Comparison of ENCODE assay signal across 16 cellular contexts in genomic region chr17:77381185-77381700, GRCh38.
A peak's percentile ranks its signal among the peaks of the same experiment; 100 is the strongest.
DNase-seq lines count a peak whose midpoint lies in the region; ATAC-seq and TF ChIP-seq lines count a peak whose summit lies in the region.
"Had no signal": no experiment of that assay in that cellular context is flagged by ENCODE, and none has a peak within 500 bp of the region (broad histone marks: within the 10 kb centered on the region; RNA-seq: fewer than 3 reads in every experiment).

No MANE protein-coding gene starts in this region.

- H3K4me1 ChIP-seq in left ventricle myocardium inferior (peaks cover 100% of the 10 kb centered on the region), heart left ventricle (peaks cover 41 to 100% (median 93%) of the 10 kb centered on the region in 12 donors), uterus (peaks cover 6 to 53% of the 10 kb centered on the region in 2 donors)

- WGBS in heart left ventricle, 4 donors: 33 to 57% (median 47%) methylated on average over 4 of the region's 4 CpGs

- H3K27ac ChIP-seq in left ventricle myocardium inferior (replicated peaks) (peak overlapping the region; percentile 91), heart left ventricle (peak overlapping the region in 6 of 12 donors; percentile 13 to 96 (median 17)), uterus (peak overlapping the region; percentile 68 to 97)
- H3K27ac ChIP-seq: psoas muscle had no signal

- ATAC-seq in heart left ventricle: no peak
- ATAC-seq in activated CD8-positive, alpha-beta T cell treated with anti-CD3 and anti-CD28 coated beads, Interleukin-2, amount 10 ng/mL, durations not matched to agents 7 days and 5 days: no peak
- ATAC-seq in naive thymus-derived CD8-positive, alpha-beta T cell: no peak
- no peak for ATAC-seq in HG02571 (IDR thresholded peaks at IDR 0.05; ENCODE audit: unreplicated experiment)
- ATAC-seq in HG02840 (IDR thresholded peaks at IDR 0.05; ENCODE audit: low FRiP score, unreplicated experiment): no peak
- ATAC-seq: left lobe of liver, psoas muscle had no signal

- H3K9me3 Mint-ChIP-seq in activated CD8-positive, alpha-beta T cell treated with anti-CD3 and anti-CD28 coated beads, Interleukin-2, amount 10 ng/mL, durations not matched to agents 7 days and 5 days (ENCODE audit: insufficient read depth): no peaks in the 10 kb centered on the region
- H3K9me3 Mint-ChIP-seq in naive thymus-derived CD8-positive, alpha-beta T cell: no peaks in the 10 kb centered on the region

- H3K27ac Mint-ChIP-seq in activated CD8-positive, alpha-beta T cell treated with anti-CD3 and anti-CD28 coated beads, Interleukin-2, amount 10 ng/mL, durations not matched to agents 7 days and 5 days: peak overlapping the region; percentile 91
- peak overlapping the region; percentile 87 to 95 (median 93) for H3K27ac Mint-ChIP-seq in naive thymus-derived CD8-positive, alpha-beta T cell

- TF ChIP-seq POLR2A in heart left ventricle (IDR thresholded peaks at IDR 0.05) (no peak), uterus (IDR thresholded peaks at IDR 0.05) (no peak)

- no peaks in the 10 kb centered on the region for H3K36me3 ChIP-seq in left ventricle myocardium inferior
- H3K36me3 ChIP-seq in heart left ventricle: no peaks in the 10 kb centered on the region
- no peaks in the 10 kb centered on the region for H3K36me3 ChIP-seq in uterus
- H3K36me3 ChIP-seq: BE2C had no signal

- no peaks in the 10 kb centered on the region for H3K27me3 Mint-ChIP-seq in activated CD8-positive, alpha-beta T cell treated with anti-CD3 and anti-CD28 coated beads, Interleukin-2, amount 10 ng/mL, durations not matched to agents 7 days and 5 days (ENCODE audit: low read depth)
- no peaks in the 10 kb centered on the region for H3K27me3 Mint-ChIP-seq in naive thymus-derived CD8-positive, alpha-beta T cell

- TF ChIP-seq CTCF in left ventricle myocardium inferior (IDR thresholded peaks at IDR 0.05; ENCODE audit: borderline replicate concordance): no peak
- no peak for TF ChIP-seq CTCF in heart left ventricle (IDR thresholded peaks at IDR 0.05)
- no peak for TF ChIP-seq CTCF in uterus (IDR thresholded peaks at IDR 0.05)

- H3K4me1 Mint-ChIP-seq in activated CD8-positive, alpha-beta T cell treated with anti-CD3 and anti-CD28 coated beads, Interleukin-2, amount 10 ng/mL, durations not matched to agents 7 days and 5 days (ENCODE audit: low read depth): peaks cover 94% of the 10 kb centered on the region
- H3K4me1 Mint-ChIP-seq in naive thymus-derived CD8-positive, alpha-beta T cell: peaks cover 52 to 95% (median 90%) of the 10 kb centered on the region in 4 donors

- no peak for DNase-seq in left ventricle myocardium inferior
- no peak for DNase-seq in heart left ventricle
- DNase-seq in activated CD8-positive, alpha-beta T cell treated with anti-CD3 and anti-CD28 coated beads, Interleukin-2, amount 10 ng/mL, durations not matched to agents 7 days and 5 days: no peak
- DNase-seq in naive thymus-derived CD8-positive, alpha-beta T cell: no peak
- no peak for DNase-seq in uterus
- DNase-seq in NCI-H1417 treated with DMSO at 0.1 percent for 48 hours (lab: John Stamatoyannopoulos, UW): no peak
- DNase-seq: BE2C; cortex of kidney; foreskin melanocyte; Kasumi-1; NCI-H2171 treated with DMSO at 0.1 percent for 48 hours; psoas muscle; stimulated activated CD4-positive, alpha-beta T cell treated with anti-CD3 and anti-CD28 coated beads, Interleukin-4, amount 100 ng/mL, for 4 hours had no signal

- H3K9me3 ChIP-seq in left ventricle myocardium inferior (replicated peaks) (no peaks in the 10 kb centered on the region), heart left ventricle (no peaks in the 10 kb centered on the region), uterus (no peaks in the 10 kb centered on the region)
- H3K9me3 ChIP-seq: BE2C, psoas muscle had no signal

- H3K4me3 ChIP-seq in left ventricle myocardium inferior (no peak overlapping the region), heart left ventricle (no peak overlapping the region), uterus (no peak overlapping the region)
- H3K4me3 ChIP-seq: psoas muscle had no signal

- intact Hi-C loops in left ventricle myocardium inferior (cut with micrococcal nuclease): no loop called here
- intact Hi-C loops in heart left ventricle (cut with DNase I): no loop called here
- intact Hi-C loops in uterus (cut with DNase I; ENCODE audit: low total_unique reads): no loop called here

- H3K36me3 Mint-ChIP-seq in activated CD8-positive, alpha-beta T cell treated with anti-CD3 and anti-CD28 coated beads, Interleukin-2, amount 10 ng/mL, durations not matched to agents 7 days and 5 days (ENCODE audit: low read depth): peaks cover 47% of the 10 kb centered on the region
- peaks cover 0 to 10% (median 0%) of the 10 kb centered on the region in 3 donors for H3K36me3 Mint-ChIP-seq in naive thymus-derived CD8-positive, alpha-beta T cell

- no peaks in the 10 kb centered on the region for H3K27me3 ChIP-seq in left ventricle myocardium inferior (ENCODE audit: low read depth)
- H3K27me3 ChIP-seq in heart left ventricle: no peaks in the 10 kb centered on the region
- H3K27me3 ChIP-seq in uterus: no peaks in the 10 kb centered on the region
- H3K27me3 ChIP-seq: BE2C had no signal

- POLR2A ChIA-PET in activated CD8-positive, alpha-beta T cell treated with anti-CD3 and anti-CD28 coated beads, Interleukin-2, amount 10 ng/mL, durations not matched to agents 7 days and 5 days (lab: Charles Lee): interaction anchor here (0.6 to 1.4 kb wide), 4 partner anchors 23 to 747 kb away, joined by 3 to 5 read pairs (median 4); no protein-coding TSS in a partner anchor
- POLR2A ChIA-PET in naive thymus-derived CD8-positive, alpha-beta T cell (lab: Charles Lee): interaction anchor here (1.2 to 67.2 kb wide), 9 partner anchors 8 to 577 kb away, joined by 4 to 5369 read pairs (median 11); partner anchors contain the start of gene TNRC6C

- CTCF ChIA-PET in activated CD8-positive, alpha-beta T cell treated with anti-CD3 and anti-CD28 coated beads, Interleukin-2, amount 10 ng/mL, durations not matched to agents 7 days and 5 days (lab: Charles Lee): interaction anchor here (1.0 to 3.4 kb wide), 12 partner anchors 19 to 113 kb away, joined by 3 to 29 read pairs (median 6); no protein-coding TSS in a partner anchor

- H3K4me3 Mint-ChIP-seq in activated CD8-positive, alpha-beta T cell treated with anti-CD3 and anti-CD28 coated beads, Interleukin-2, amount 10 ng/mL, durations not matched to agents 7 days and 5 days: peak overlapping the region; percentile 76
- H3K4me3 Mint-ChIP-seq in naive thymus-derived CD8-positive, alpha-beta T cell: peak overlapping the region in 9 of 10 donors; percentile 26 to 90 (median 82)
